In genomic region chr3:43790060-43790459, GRCh38 we compare ENCODE assay signal across 26 cellular contexts.
"Had no signal": no experiment of that assay in that cellular context is flagged by ENCODE, and none has a peak within 500 bp of the region (broad histone marks: within the 10 kb centered on the region; RNA-seq: fewer than 3 reads in every experiment).

No MANE protein-coding gene starts in this region.

- DNase-seq: effector memory CD4-positive, alpha-beta T cell; erythroblast; gastrocnemius medialis; heart right ventricle; hippocampal formation; kidney glomerular epithelial cell; left colon; left ventricle myocardium superior; lower lobe of right lung; natural killer cell; stimulated activated CD4-positive, alpha-beta T cell treated with anti-CD3 and anti-CD28 coated beads, Interleukin-12 subunit alpha, Interleukin-12 subunit beta, amount 100 ng/mL, for 4 hours; stimulated activated CD4-positive, alpha-beta T cell treated with anti-CD3 and anti-CD28 coated beads, Interleukin-1b, Interleukin-23, amount 100 ng/mL, for 48 hours; stimulated activated CD4-positive, alpha-beta T cell treated with anti-CD3 and anti-CD28 coated beads, Interleukin-4, amount 100 ng/mL, for 1 hour; stimulated activated CD8-positive, alpha-beta memory T cell treated with anti-CD3 and anti-CD28 coated beads, Interleukin-4, amount 100 ng/mL, for 48 hours; stimulated activated naive CD4-positive, alpha-beta T cell; stimulated activated naive CD8-positive, alpha-beta T cell treated with anti-CD3 and anti-CD28 coated beads, Interleukin-15, amount 100 ng/mL, for 72 hours; transverse colon had no signal

- H3K4me1 ChIP-seq: gastrocnemius medialis, heart right ventricle, lower lobe of right lung, parathyroid adenoma, right atrium auricular region, suprapubic skin, transverse colon, vagina had no signal

- H3K4me3 Mint-ChIP-seq: dendritic cell treated with granulocyte-macrophage colony-stimulating factor and Interleukin-4, amounts not matched to agents 40 ng/mL and 50 ng/mL, for 4 days; natural killer cell; stimulated activated naive CD8-positive, alpha-beta T cell treated with anti-CD3 and anti-CD28 coated beads, Interleukin-15, amount 100 ng/mL, for 72 hours had no signal

- H3K4me1 Mint-ChIP-seq: natural killer cell; stimulated activated naive CD8-positive, alpha-beta T cell treated with anti-CD3 and anti-CD28 coated beads, Interleukin-15, amount 100 ng/mL, for 72 hours had no signal

- ATAC-seq: gastrocnemius medialis; heart right ventricle; left colon; left ventricle myocardium superior; lower lobe of right lung; natural killer cell; sciatic nerve; stimulated activated naive CD8-positive, alpha-beta T cell treated with anti-CD3 and anti-CD28 coated beads, Interleukin-15, amount 100 ng/mL, for 72 hours had no signal

- H3K4me3 ChIP-seq: gastrocnemius medialis, heart right ventricle, lower lobe of right lung, right atrium auricular region, smooth muscle cell, suprapubic skin, transverse colon, vagina had no signal

- H3K27ac Mint-ChIP-seq: dendritic cell treated with granulocyte-macrophage colony-stimulating factor and Interleukin-4, amounts not matched to agents 40 ng/mL and 50 ng/mL, for 4 days; natural killer cell; progenitor cell of endocrine pancreas; stimulated activated naive CD8-positive, alpha-beta T cell treated with anti-CD3 and anti-CD28 coated beads, Interleukin-15, amount 100 ng/mL, for 72 hours had no signal

- H3K9me3 Mint-ChIP-seq: dendritic cell treated with granulocyte-macrophage colony-stimulating factor and Interleukin-4, amounts not matched to agents 40 ng/mL and 50 ng/mL, for 4 days; natural killer cell; stimulated activated naive CD8-positive, alpha-beta T cell treated with anti-CD3 and anti-CD28 coated beads, Interleukin-15, amount 100 ng/mL, for 72 hours had no signal

- H3K9ac ChIP-seq: parathyroid adenoma had no signal

- H3K27me3 ChIP-seq: gastrocnemius medialis, right atrium auricular region, suprapubic skin, transverse colon, vagina had no signal

- H3K4me2 ChIP-seq: smooth muscle cell had no signal

- H3K27ac ChIP-seq: gastrocnemius medialis, heart right ventricle, lower lobe of right lung, neutrophil, parathyroid adenoma, right atrium auricular region, suprapubic skin, transverse colon, vagina had no signal

- H3K36me3 Mint-ChIP-seq: natural killer cell had no signal

- H3K9me3 ChIP-seq: gastrocnemius medialis, heart right ventricle, lower lobe of right lung, neutrophil, right atrium auricular region, suprapubic skin, transverse colon, vagina had no signal

- H3K36me3 ChIP-seq: gastrocnemius medialis, heart right ventricle, lower lobe of right lung, neutrophil, right atrium auricular region, suprapubic skin, transverse colon, vagina had no signal
